In genomic region chr22:36017661-36018091, GRCh38 we compare ENCODE assay signal across 13 cellular contexts. TPM values are rescaled to one million over a fixed set of nuclear protein-coding genes. Genes with fewer than 3 reads are reported as not detected.
DNase-seq lines count a peak whose midpoint lies in the region; ATAC-seq lines count a peak whose summit lies in the region.
"Had no signal": no experiment of that assay in that cellular context is flagged by ENCODE, and none has a peak within 500 bp of the region (broad histone marks: within the 10 kb centered on the region; RNA-seq: fewer than 3 reads in every experiment).

No MANE protein-coding gene starts in this region.

- peaks cover 16 to 40% (median 33%) of the 10 kb centered on the region in 3 donors for H3K4me1 Mint-ChIP-seq in naive B cell

- H3K9me3 Mint-ChIP-seq in naive B cell = peaks cover 0 to 6% (median 2%) of the 10 kb centered on the region in 7 donors
- H3K9me3 Mint-ChIP-seq: activated naive CD8-positive, alpha-beta T cell treated with anti-CD3 and anti-CD28 coated beads for 36 hours had no signal

- H3K27ac Mint-ChIP-seq in naive B cell = peak overlapping the region; percentile 92 to 99 (median 94)
- H3K27ac Mint-ChIP-seq: activated naive CD8-positive, alpha-beta T cell treated with anti-CD3 and anti-CD28 coated beads for 36 hours had no signal

- peaks cover 60 to 85% (median 69%) of the 10 kb centered on the region in 3 donors for H3K27me3 Mint-ChIP-seq in naive B cell

- peak overlapping the region; percentile 2 to 81 (median 32) for H3K4me3 Mint-ChIP-seq in naive B cell
- H3K4me3 Mint-ChIP-seq: activated naive CD8-positive, alpha-beta T cell treated with anti-CD3 and anti-CD28 coated beads for 36 hours had no signal

- ATAC-seq in GM18868 (IDR thresholded peaks at IDR 0.05; ENCODE audit: unreplicated experiment) (peak; percentile 73), naive B cell (ENCODE audit: low read depth in 2 of 2) (peak; percentile 97 to 98), GM21825 (IDR thresholded peaks at IDR 0.05; ENCODE audit: unreplicated experiment) (no peak), GM21717 (IDR thresholded peaks at IDR 0.05; ENCODE audit: unreplicated experiment) (no peak), HG03460 (IDR thresholded peaks at IDR 0.05; ENCODE audit: unreplicated experiment) (no peak)
- ATAC-seq: stimulated activated naive CD8-positive, alpha-beta T cell treated with anti-CD3 and anti-CD28 coated beads, Interleukin-15, Interleukin-2, amounts not matched to agents 100 U/mL and 50 U/mL, for 24 hours had no signal

- peak; percentile 54 for DNase-seq in NCI-H1436 treated with DMSO at 0.1 percent for 48 hours (lab: John Stamatoyannopoulos, UW)
- peak; percentile 38 for DNase-seq in SKM-1 (lab: John Stamatoyannopoulos, UW; ENCODE audit: unreplicated experiment)
- peak; percentile 83 for DNase-seq in naive B cell
- no peak for DNase-seq in D341Med (ENCODE audit: low spot score)
- DNase-seq: activated naive CD8-positive, alpha-beta T cell treated with anti-CD3 and anti-CD28 coated beads for 36 hours; EL; kidney; NCI-H1694 treated with DMSO at 0.1 percent for 48 hours; stimulated activated naive CD8-positive, alpha-beta T cell treated with anti-CD3 and anti-CD28 coated beads, Interleukin-15, Interleukin-2, amounts not matched to agents 100 U/mL and 50 U/mL, for 24 hours had no signal

- H3K36me3 Mint-ChIP-seq in naive B cell = peaks cover 4 to 6% of the 10 kb centered on the region in 2 donors

RNA-seq across cellular contexts. Expression of gene RBFOX2, which starts 10.9 kb away (rescaled TPM):
- not detected for polyA plus RNA-seq in naive B cell (ENCODE audit: low read depth in 6 of 6)

Comparison
In these comparisons a context has a peak if more than half of its experiments do, and no peak if none do; other contexts are left out.
1. ATAC-seq: peak in GM18868 (single experiment) and naive B cell (2 of 2); none in GM21825 (single experiment), GM21717 (single experiment) and HG03460 (single experiment).